ENCODE assay signal across 20 cellular contexts in the genomic region with DNA sequence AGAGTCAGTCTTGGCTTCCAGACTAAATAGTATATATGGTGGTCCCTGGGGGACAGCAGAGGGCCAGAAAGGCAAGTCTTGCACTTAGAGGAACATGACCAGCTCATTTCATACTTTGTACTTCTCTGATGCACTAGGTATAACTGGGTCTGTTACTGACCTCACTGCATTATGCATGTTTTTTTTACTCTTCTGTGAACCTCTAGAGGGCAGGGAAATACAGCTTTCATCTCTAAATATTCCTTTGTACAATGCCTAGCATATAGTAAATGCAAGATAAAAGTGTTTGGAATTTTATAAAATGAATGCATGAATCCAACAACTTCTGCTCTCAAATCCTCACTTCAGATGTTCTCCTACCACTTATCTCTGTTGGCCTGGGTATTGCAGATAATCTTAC. TPM values are rescaled to one million over a fixed set of nuclear protein-coding genes. Genes with fewer than 3 reads are reported as not detected.
"Had no signal": no experiment of that assay in that cellular context is flagged by ENCODE, and none has a peak within 500 bp of the region (broad histone marks: within the 10 kb centered on the region; RNA-seq: fewer than 3 reads in every experiment).

No MANE protein-coding gene starts in this region.

- H3K36me3 ChIP-seq: cardiac muscle cell, left ventricle myocardium inferior, neutrophil, right atrium auricular region, tibial nerve had no signal

- H3K36me3 Mint-ChIP-seq: activated CD4-positive, alpha-beta memory T cell treated with anti-CD3 and anti-CD28 coated beads for 36 hours; activated naive CD4-positive, alpha-beta T cell treated with anti-CD3 and anti-CD28 coated beads, Interleukin-2, amount 10 ng/mL, durations not matched to agents 7 days and 5 days; natural killer cell had no signal

- FAIRE-seq: astrocyte, islet of Langerhans had no signal

- H3K4me1 ChIP-seq: left ventricle myocardium inferior, right atrium auricular region, tibial nerve had no signal

- H3K4me1 Mint-ChIP-seq: activated CD4-positive, alpha-beta T cell treated with anti-CD3 and anti-CD28 coated beads for 36 hours; activated naive CD4-positive, alpha-beta T cell treated with anti-CD3 and anti-CD28 coated beads, Interleukin-2, amount 10 ng/mL, durations not matched to agents 7 days and 5 days; natural killer cell had no signal

- H3K4me3 Mint-ChIP-seq: activated CD4-positive, alpha-beta memory T cell treated with anti-CD3 and anti-CD28 coated beads for 36 hours; activated CD4-positive, alpha-beta T cell treated with anti-CD3 and anti-CD28 coated beads for 36 hours; activated naive CD4-positive, alpha-beta T cell treated with anti-CD3 and anti-CD28 coated beads, Interleukin-2, amount 10 ng/mL, durations not matched to agents 7 days and 5 days; activated T-cell treated with anti-CD3 and anti-CD28 coated beads, Interleukin-2, amount 50 U/mL, for 24 hours; natural killer cell had no signal

- H3K9me3 ChIP-seq: left ventricle myocardium inferior, neutrophil, right atrium auricular region, tibial nerve had no signal

- H3K27ac ChIP-seq: cardiac muscle cell, left ventricle myocardium inferior, neutrophil, right atrium auricular region, skin epidermis, tibial nerve had no signal

- H3K4me3 ChIP-seq: cardiac muscle cell, left ventricle myocardium inferior, right atrium auricular region, skin epidermis, tibial nerve had no signal

- ATAC-seq: activated CD4-positive, alpha-beta T cell treated with anti-CD3 and anti-CD28 coated beads for 36 hours; natural killer cell had no signal

- H3K9me3 Mint-ChIP-seq: activated CD4-positive, alpha-beta memory T cell treated with anti-CD3 and anti-CD28 coated beads for 36 hours; activated naive CD4-positive, alpha-beta T cell treated with anti-CD3 and anti-CD28 coated beads, Interleukin-2, amount 10 ng/mL, durations not matched to agents 7 days and 5 days; activated T-cell treated with anti-CD3 and anti-CD28 coated beads, Interleukin-2, amount 50 U/mL, for 24 hours; natural killer cell had no signal

- DNase-seq: activated CD4-positive, alpha-beta memory T cell treated with anti-CD3 and anti-CD28 coated beads for 36 hours; activated CD4-positive, alpha-beta T cell treated with anti-CD3 and anti-CD28 coated beads for 36 hours; activated naive CD4-positive, alpha-beta T cell treated with anti-CD3 and anti-CD28 coated beads, Interleukin-2, amount 10 ng/mL, durations not matched to agents 7 days and 5 days; activated T-cell treated with anti-CD3 and anti-CD28 coated beads, Interleukin-2, amount 50 U/mL, for 24 hours; left ventricle myocardium inferior; mesenchymal stem cell; natural killer cell; stimulated activated CD4-positive, alpha-beta T cell treated with anti-CD3 and anti-CD28 coated beads, Interleukin-15, amount 100 ng/mL, for 24 hours; stimulated activated CD4-positive, alpha-beta T cell treated with anti-CD3 and anti-CD28 coated beads, Interleukin-4, amount 100 ng/mL, for 24 hours; stimulated activated naive CD4-positive, alpha-beta T cell; substantia nigra; T-helper 1 cell; T1000 had no signal

- H3K27me3 ChIP-seq: cardiac muscle cell, neutrophil, right atrium auricular region, tibial nerve had no signal

- H3K27ac Mint-ChIP-seq: activated CD4-positive, alpha-beta memory T cell treated with anti-CD3 and anti-CD28 coated beads for 36 hours; activated CD4-positive, alpha-beta T cell treated with anti-CD3 and anti-CD28 coated beads for 36 hours; activated naive CD4-positive, alpha-beta T cell treated with anti-CD3 and anti-CD28 coated beads, Interleukin-2, amount 10 ng/mL, durations not matched to agents 7 days and 5 days; activated T-cell treated with anti-CD3 and anti-CD28 coated beads, Interleukin-2, amount 50 U/mL, for 24 hours; natural killer cell had no signal

RNA-seq across cellular contexts. Expression of gene ARL14, which starts 23.4 kb away (rescaled TPM):
- total RNA-seq: activated CD4-positive, alpha-beta memory T cell treated with anti-CD3 and anti-CD28 coated beads for 36 hours; activated CD4-positive, alpha-beta T cell treated with anti-CD3 and anti-CD28 coated beads for 36 hours; cardiac muscle cell; left ventricle myocardium inferior; natural killer cell; right atrium auricular region; tibial nerve had no signal
- polyA plus RNA-seq: cardiac muscle cell had no signal
